Comparison of ENCODE assay signal across 25 cellular contexts in genomic region chr16:14511798-14512131, GRCh38.
A peak's percentile ranks its signal among the peaks of the same experiment; 100 is the strongest.
DNase-seq lines count a peak whose midpoint lies in the region; ATAC-seq and TF ChIP-seq lines count a peak whose summit lies in the region.
"Had no signal": no experiment of that assay in that cellular context is flagged by ENCODE, and none has a peak within 500 bp of the region (broad histone marks: within the 10 kb centered on the region; RNA-seq: fewer than 3 reads in every experiment).

No MANE protein-coding gene starts in this region.

- no peaks in the 10 kb centered on the region for H3K79me1 ChIP-seq in trophoblast cell (ENCODE audit: low read length)

- DNase-seq in Daoy (ENCODE audit: low read depth) (peak; percentile 37), PC-9 (no peak), epithelial cell of prostate (ENCODE audit: low read depth, low spot score) (no peak), trophoblast cell (peak in 1 of 2 donors; percentile 18), colonic mucosa (no peak), cardiac septum (ENCODE audit: low spot score) (no peak)
- DNase-seq: activated CD4-positive, alpha-beta T cell treated with anti-CD3 and anti-CD28 coated beads, Interleukin-2, amount 50 U/mL, for 4 hours; activated CD4-positive, CD25-positive, alpha-beta regulatory T cell; activated naive CD4-positive, alpha-beta T cell treated with anti-CD3 and anti-CD28 coated beads, Interleukin-2, amount 10 ng/mL, durations not matched to agents 7 days and 5 days; amygdala; Caco-2; DMS79 treated with DMSO at 0.1 percent for 48 hours; left ventricle myocardium inferior; naive B cell; NCI-H1105; NCI-H2227 treated with DMSO at 0.1 percent for 48 hours; NCI-H526 treated with DMSO at 0.1 percent for 48 hours; thyroid gland had no signal

- H3K79me2 ChIP-seq in PC-9 (ENCODE audit: low read depth): no peaks in the 10 kb centered on the region; the same call in 1 of the 2 replicates
- H3K79me2 ChIP-seq in trophoblast cell (ENCODE audit: control insufficient read depth, insufficient read depth, low read length, poor library complexity): no peaks in the 10 kb centered on the region

- H2BK12ac ChIP-seq in trophoblast cell (ENCODE audit: low read length): peak overlapping the region; percentile 41

- no peak overlapping the region for H2BK5ac ChIP-seq in trophoblast cell (ENCODE audit: low read depth, low read length, poor library complexity)

- no TSS peak for BruUV-seq in PC-9 (replicated peaks; lab: Mats Ljungman, UMichigan)

- H4K12ac ChIP-seq in trophoblast cell (ENCODE audit: low read depth, low read length): no peak overlapping the region

- no peaks in the 10 kb centered on the region for H3K9me2 ChIP-seq in PC-9 (ENCODE audit: insufficient read depth)

- H4K20me1 ChIP-seq in PC-9 (ENCODE audit: insufficient read depth): 0 out of 2 replicates have a peak, but pooled peaks cover 1% of the 10 kb centered on the region
- H4K20me1 ChIP-seq: BLaER1 had no signal

- no peak overlapping the region for H4K8ac ChIP-seq in trophoblast cell (ENCODE audit: low read depth, low read length)

- H3K4me1 ChIP-seq in PC-9 (replicated peaks; ENCODE audit: insufficient read depth) (peaks cover 13% of the 10 kb centered on the region), trophoblast cell (ENCODE audit: control insufficient read depth in 1 of 2, insufficient read depth in 2 of 2, low read length in 2 of 2) (peaks cover 0 to 2% of the 10 kb centered on the region in 2 experiments), colonic mucosa (no peaks in the 10 kb centered on the region)
- H3K4me1 ChIP-seq: BLaER1, Caco-2 had no signal

- H4K91ac ChIP-seq in trophoblast cell (ENCODE audit: low read depth, low read length): no peak overlapping the region

- H3K9ac ChIP-seq in trophoblast cell (ENCODE audit: low read length) (no peak overlapping the region), colonic mucosa (ENCODE audit: low read depth in 2 of 2, low read length in 2 of 2) (no peak overlapping the region)
- H3K9ac ChIP-seq: BLaER1 had no signal

- H2AFZ ChIP-seq in PC-9: no peak overlapping the region
- H2AFZ ChIP-seq in trophoblast cell (ENCODE audit: insufficient read depth, low read length, poor library complexity): no peak overlapping the region
- H2AFZ ChIP-seq: GM23338 had no signal

- TF ChIP-seq CTCF in PC-9 (conservative IDR thresholded peaks at IDR 0.05) (no peak), colonic mucosa (IDR thresholded peaks at IDR 0.05) (no peak)

- H3F3A ChIP-seq in PC-9 (ENCODE audit: insufficient read depth, low read depth): peaks cover 18% of the 10 kb centered on the region

- H3K23ac ChIP-seq in trophoblast cell (ENCODE audit: low read length): no peak overlapping the region

- no peak overlapping the region for H2AK5ac ChIP-seq in trophoblast cell (ENCODE audit: low read length)

- H2BK120ac ChIP-seq in trophoblast cell (ENCODE audit: insufficient read depth, low read length, poor library complexity): no peak overlapping the region

- ATAC-seq in HG03521 (IDR thresholded peaks at IDR 0.05; ENCODE audit: unreplicated experiment) (no peak), GM21576 (IDR thresholded peaks at IDR 0.05; ENCODE audit: unreplicated experiment) (no peak)
- ATAC-seq: GM23338 had no signal

- H3K9me3 ChIP-seq in PC-9 (ENCODE audit: insufficient read depth, low read depth) (no peaks in the 10 kb centered on the region), trophoblast cell (ENCODE audit: insufficient read depth, low read depth, low read length) (no peaks in the 10 kb centered on the region), colonic mucosa (no peaks in the 10 kb centered on the region)
- H3K9me3 ChIP-seq: BLaER1, Caco-2, left ventricle myocardium inferior, neutrophil, thyroid gland had no signal

- intact Hi-C loops in PC-9 (cut with micrococcal nuclease; ENCODE audit: unreplicated experiment) (no loop called here), colonic mucosa (cut with DNase I) (no loop called here), cardiac septum (cut with DNase I) (no loop called here)

- CTCF ChIA-PET in PC-9 (lab: Charles Lee): no interaction called here

- peak overlapping the region; percentile 36; the same call in 1 of the 2 replicates for H3K27ac ChIP-seq in PC-9
- peak overlapping the region; percentile 92 for H3K27ac ChIP-seq in epithelial cell of prostate
- H3K27ac ChIP-seq in trophoblast cell (ENCODE audit: low read depth, low read length): no peak overlapping the region
- H3K27ac ChIP-seq in colonic mucosa: no peak overlapping the region
- H3K27ac ChIP-seq: BLaER1, cardiac muscle cell, left ventricle myocardium inferior, neutrophil had no signal

- no peak overlapping the region for H3K14ac ChIP-seq in trophoblast cell (ENCODE audit: low read length)

- no peak overlapping the region for H3K4me3 ChIP-seq in PC-9
- H3K4me3 ChIP-seq in trophoblast cell (ENCODE audit: low read depth, low read length): no peak overlapping the region
- H3K4me3 ChIP-seq in colonic mucosa: no peak overlapping the region
- H3K4me3 ChIP-seq: BLaER1, cardiac muscle cell, GM23338, left ventricle myocardium inferior, skin epidermis, thyroid gland had no signal

- H3K27me3 ChIP-seq in PC-9 (ENCODE audit: insufficient read depth, low read depth) (no peaks in the 10 kb centered on the region), trophoblast cell (ENCODE audit: insufficient read depth, low read length) (no peaks in the 10 kb centered on the region), colonic mucosa (no peaks in the 10 kb centered on the region)
- H3K27me3 ChIP-seq: BLaER1, cardiac muscle cell, neutrophil, thyroid gland had no signal

- WGBS in trophoblast cell (ENCODE audit: extremely low coverage, insufficient coverage, insufficient read length): no CpG with 5 or more reads among the region's 1 CpG

- no peaks in the 10 kb centered on the region for H3K36me3 ChIP-seq in PC-9 (ENCODE audit: low read depth)
- no peaks in the 10 kb centered on the region for H3K36me3 ChIP-seq in trophoblast cell (ENCODE audit: control insufficient read depth in 1 of 2, insufficient read depth in 2 of 2, low read length in 2 of 2)
- H3K36me3 ChIP-seq in colonic mucosa: no peaks in the 10 kb centered on the region
- H3K36me3 ChIP-seq: cardiac muscle cell, left ventricle myocardium inferior, neutrophil, thyroid gland had no signal

- H3K4me2 ChIP-seq in PC-9 (no peak overlapping the region), trophoblast cell (ENCODE audit: low read length) (no peak overlapping the region)
- H3K4me2 ChIP-seq: BLaER1, GM23338 had no signal

- POLR2A ChIA-PET in PC-9 (lab: Charles Lee; ENCODE audit: unreplicated experiment): interaction anchor here (0.6 to 0.7 kb wide), 2 partner anchors 81 to 395 kb away, joined by 8 to 9 read pairs; no protein-coding TSS in a partner anchor

- H3K18ac ChIP-seq in trophoblast cell (ENCODE audit: low read length): no peak overlapping the region

- H3K4ac ChIP-seq in trophoblast cell (ENCODE audit: low read depth, low read length): no peak overlapping the region

Comparison
In these comparisons a context has a peak if more than half of its experiments do, and no peak if none do; other contexts are left out.
1. H3K27ac ChIP-seq: peak in PC-9 (single experiment) and epithelial cell of prostate (single experiment); none in trophoblast cell (single experiment) and colonic mucosa (single experiment).